ENCODE assay signal across 35 cellular contexts in genomic region chr21:44974676-44975075, GRCh38.
"Had no signal": no experiment of that assay in that cellular context is flagged by ENCODE, and none has a peak within 500 bp of the region (broad histone marks: within the 10 kb centered on the region; RNA-seq: fewer than 3 reads in every experiment).

No MANE protein-coding gene starts in this region.

- H3K36me3 Mint-ChIP-seq: activated CD8-positive, alpha-beta memory T cell treated with anti-CD3 and anti-CD28 coated beads, Interleukin-2, amount 10 ng/mL, durations not matched to agents 7 days and 5 days; activated naive CD8-positive, alpha-beta T cell; activated naive CD8-positive, alpha-beta T cell treated with anti-CD3 and anti-CD28 coated beads, Interleukin-2, amount 10 ng/mL, durations not matched to agents 7 days and 5 days had no signal

- H3K4me1 Mint-ChIP-seq: activated CD4-positive, alpha-beta T cell treated with anti-CD3 and anti-CD28 coated beads for 36 hours had no signal

- H3K9me3 ChIP-seq: ascending aorta had no signal

- H3K36me3 ChIP-seq: cardiac muscle cell had no signal

- H3K27me3 Mint-ChIP-seq: activated CD4-positive, alpha-beta memory T cell treated with anti-CD3 and anti-CD28 coated beads, Interleukin-2, amount 10 ng/mL, durations not matched to agents 7 days and 5 days; activated CD4-positive, alpha-beta T cell treated with anti-CD3 and anti-CD28 coated beads for 36 hours; activated CD4-positive, alpha-beta T cell treated with anti-CD3 and anti-CD28 coated beads, Interleukin-2, amount 10 ng/mL, durations not matched to agents 7 days and 5 days; activated CD8-positive, alpha-beta memory T cell treated with anti-CD3 and anti-CD28 coated beads, Interleukin-2, amount 10 ng/mL, durations not matched to agents 7 days and 5 days; activated naive CD4-positive, alpha-beta T cell treated with anti-CD3 and anti-CD28 coated beads, Interleukin-2, amount 10 ng/mL, durations not matched to agents 7 days and 5 days; activated naive CD4-positive, alpha-beta T cell treated with anti-CD3 and anti-CD28 coated beads, Interleukin-2, amount 50 U/mL, for 24 hours; activated naive CD8-positive, alpha-beta T cell; activated naive CD8-positive, alpha-beta T cell treated with anti-CD3 and anti-CD28 coated beads, Interleukin-2, amount 10 ng/mL, durations not matched to agents 7 days and 5 days; activated naive CD8-positive, alpha-beta T cell treated with anti-CD3 and anti-CD28 coated beads, Interleukin-2, amount 50 U/mL, for 24 hours; activated T-cell treated with anti-CD3 and anti-CD28 coated beads, Interleukin-2, amount 50 U/mL, for 24 hours; brain; T-cell had no signal

- H3K4me1 ChIP-seq: ascending aorta had no signal

- H3K27me3 ChIP-seq: ascending aorta, cardiac muscle cell had no signal

- H3K27ac Mint-ChIP-seq: activated CD4-positive, alpha-beta memory T cell treated with anti-CD3 and anti-CD28 coated beads, Interleukin-2, amount 10 ng/mL, durations not matched to agents 7 days and 5 days; activated CD4-positive, alpha-beta T cell treated with anti-CD3 and anti-CD28 coated beads for 36 hours; activated CD4-positive, alpha-beta T cell treated with anti-CD3 and anti-CD28 coated beads, Interleukin-2, amount 10 ng/mL, durations not matched to agents 7 days and 5 days; activated CD8-positive, alpha-beta memory T cell treated with anti-CD3 and anti-CD28 coated beads, Interleukin-2, amount 10 ng/mL, durations not matched to agents 7 days and 5 days; activated naive CD4-positive, alpha-beta T cell treated with anti-CD3 and anti-CD28 coated beads, Interleukin-2, amount 50 U/mL, for 24 hours; activated naive CD8-positive, alpha-beta T cell; activated naive CD8-positive, alpha-beta T cell treated with anti-CD3 and anti-CD28 coated beads, Interleukin-2, amount 50 U/mL, for 24 hours; activated T-cell treated with anti-CD3 and anti-CD28 coated beads, Interleukin-2, amount 50 U/mL, for 24 hours; T-cell; T-helper 2 cell treated with Interferon-gamma antibody and Interleukin-4, amounts not matched to agents 5 μg/mL and 100 μg/mL, for 36 hours had no signal

- H3K27ac ChIP-seq: ascending aorta, cardiac muscle cell, WERI-Rb-1 had no signal

- H3K4me3 ChIP-seq: ascending aorta, cardiac muscle cell had no signal

- H3K9me3 Mint-ChIP-seq: activated CD4-positive, alpha-beta memory T cell treated with anti-CD3 and anti-CD28 coated beads, Interleukin-2, amount 10 ng/mL, durations not matched to agents 7 days and 5 days; activated CD4-positive, alpha-beta T cell treated with anti-CD3 and anti-CD28 coated beads, Interleukin-2, amount 10 ng/mL, durations not matched to agents 7 days and 5 days; activated naive CD4-positive, alpha-beta T cell treated with anti-CD3 and anti-CD28 coated beads, Interleukin-2, amount 10 ng/mL, durations not matched to agents 7 days and 5 days; activated naive CD4-positive, alpha-beta T cell treated with anti-CD3 and anti-CD28 coated beads, Interleukin-2, amount 50 U/mL, for 24 hours; activated naive CD8-positive, alpha-beta T cell treated with anti-CD3 and anti-CD28 coated beads, Interleukin-2, amount 10 ng/mL, durations not matched to agents 7 days and 5 days; activated naive CD8-positive, alpha-beta T cell treated with anti-CD3 and anti-CD28 coated beads, Interleukin-2, amount 50 U/mL, for 24 hours; activated T-cell treated with anti-CD3 and anti-CD28 coated beads, Interleukin-2, amount 50 U/mL, for 24 hours; activated T-helper 2 cell treated with anti-CD3 and anti-CD28 coated beads, Interferon-gamma antibody, Interleukin-2, Interleukin-4, amounts not matched to agents 10 μg/mL and 5 μg/mL and 100 μg/mL, durations not matched to agents 14 hours and 24 hours and 36 hours; brain; T-cell; T-helper 2 cell treated with Interferon-gamma antibody and Interleukin-4, amounts not matched to agents 5 μg/mL and 100 μg/mL, for 36 hours; WTC11 had no signal

- ATAC-seq: activated CD4-positive, alpha-beta T cell treated with anti-CD3 and anti-CD28 coated beads for 36 hours; activated CD4-positive, CD25-positive, alpha-beta regulatory T cell treated with anti-CD3 and anti-CD28 coated beads, Interleukin-2, amount 50 U/mL, for 24 hours; activated CD8-positive, alpha-beta memory T cell treated with anti-CD3 and anti-CD28 coated beads, Interleukin-2, amount 10 ng/mL, durations not matched to agents 7 days and 5 days; activated CD8-positive, alpha-beta T cell treated with anti-CD3 and anti-CD28 coated beads, Interleukin-2, amount 10 ng/mL, durations not matched to agents 7 days and 5 days; activated naive CD8-positive, alpha-beta T cell treated with anti-CD3 and anti-CD28 coated beads, Interleukin-2, amount 50 U/mL, for 24 hours; T-cell; WTC11 had no signal

- DNase-seq: activated CD4-positive, alpha-beta memory T cell treated with anti-CD3 and anti-CD28 coated beads, Interleukin-2, amount 10 ng/mL, durations not matched to agents 7 days and 5 days; activated CD4-positive, alpha-beta T cell treated with anti-CD3 and anti-CD28 coated beads for 1 hour; activated CD4-positive, alpha-beta T cell treated with anti-CD3 and anti-CD28 coated beads for 36 hours; activated CD4-positive, alpha-beta T cell treated with anti-CD3 and anti-CD28 coated beads for 48 hours; activated CD4-positive, alpha-beta T cell treated with anti-CD3 and anti-CD28 coated beads, Interleukin-2, amount 10 ng/mL, durations not matched to agents 7 days and 5 days; activated CD4-positive, alpha-beta T cell treated with anti-CD3 and anti-CD28 coated beads, Interleukin-2, amount 50 U/mL, for 48 hours; activated CD4-positive, CD25-positive, alpha-beta regulatory T cell; activated CD8-positive, alpha-beta memory T cell treated with anti-CD3 and anti-CD28 coated beads for 24 hours; activated CD8-positive, alpha-beta memory T cell treated with anti-CD3 and anti-CD28 coated beads, Interleukin-2, amount 10 ng/mL, durations not matched to agents 7 days and 5 days; activated CD8-positive, alpha-beta memory T cell treated with anti-CD3 and anti-CD28 coated beads, Interleukin-2, amount 50 U/mL, for 48 hours; activated CD8-positive, alpha-beta T cell treated with anti-CD3 and anti-CD28 coated beads, Interleukin-2, amount 10 ng/mL, durations not matched to agents 7 days and 5 days; activated effector memory CD4-positive, alpha-beta T cell treated with Interleukin-2 at 50 U/mL for 16 hours; activated gamma-delta T cell; activated naive CD4-positive, alpha-beta T cell treated with anti-CD3 and anti-CD28 coated beads, Interleukin-2, amount 10 ng/mL, durations not matched to agents 7 days and 5 days; activated naive CD4-positive, alpha-beta T cell treated with Interleukin-2 at 50 U/mL for 16 hours; activated naive CD8-positive, alpha-beta T cell treated with anti-CD3 and anti-CD28 coated beads, Interleukin-2, amount 10 ng/mL, durations not matched to agents 7 days and 5 days; activated naive CD8-positive, alpha-beta T cell treated with anti-CD3 and anti-CD28 coated beads, Interleukin-2, amount 50 U/mL, for 24 hours; activated T-cell treated with anti-CD3 and anti-CD28 coated beads, Interleukin-2, amount 50 U/mL, for 24 hours; activated T-cell treated with anti-CD3 and anti-CD28 coated beads, Interleukin-2, amount 50 U/mL, for 48 hours; amygdala; anterior cingulate cortex; central memory CD4-positive, alpha-beta T cell; T-cell; T-helper 2 cell; T-helper 9 cell; WERI-Rb-1 had no signal

- H3K4me3 Mint-ChIP-seq: activated CD4-positive, alpha-beta memory T cell treated with anti-CD3 and anti-CD28 coated beads, Interleukin-2, amount 10 ng/mL, durations not matched to agents 7 days and 5 days; activated CD4-positive, alpha-beta T cell treated with anti-CD3 and anti-CD28 coated beads for 36 hours; activated CD4-positive, alpha-beta T cell treated with anti-CD3 and anti-CD28 coated beads, Interleukin-2, amount 10 ng/mL, durations not matched to agents 7 days and 5 days; activated CD8-positive, alpha-beta memory T cell treated with anti-CD3 and anti-CD28 coated beads, Interleukin-2, amount 10 ng/mL, durations not matched to agents 7 days and 5 days; activated CD8-positive, alpha-beta T cell treated with anti-CD3 and anti-CD28 coated beads, Interleukin-2, amount 10 ng/mL, durations not matched to agents 7 days and 5 days; activated naive CD4-positive, alpha-beta T cell treated with anti-CD3 and anti-CD28 coated beads, Interleukin-2, amount 10 ng/mL, durations not matched to agents 7 days and 5 days; activated naive CD4-positive, alpha-beta T cell treated with anti-CD3 and anti-CD28 coated beads, Interleukin-2, amount 50 U/mL, for 24 hours; activated naive CD8-positive, alpha-beta T cell; activated naive CD8-positive, alpha-beta T cell treated with anti-CD3 and anti-CD28 coated beads, Interleukin-2, amount 10 ng/mL, durations not matched to agents 7 days and 5 days; activated naive CD8-positive, alpha-beta T cell treated with anti-CD3 and anti-CD28 coated beads, Interleukin-2, amount 50 U/mL, for 24 hours; activated T-cell treated with anti-CD3 and anti-CD28 coated beads, Interleukin-2, amount 50 U/mL, for 24 hours; brain; T-cell; T-helper 2 cell treated with Interferon-gamma antibody and Interleukin-4, amounts not matched to agents 5 μg/mL and 100 μg/mL, for 36 hours; WTC11 had no signal
